ENCODE assay signal across 6 cellular contexts in genomic region chr11:64595922-64596321, GRCh38. TPM values are rescaled to one million over a fixed set of nuclear protein-coding genes. Genes with fewer than 3 reads are reported as not detected.
"Had no signal": no experiment of that assay in that cellular context is flagged by ENCODE, and none has a peak within 500 bp of the region (broad histone marks: within the 10 kb centered on the region; RNA-seq: fewer than 3 reads in every experiment).

No MANE protein-coding gene starts in this region.

RNA-seq across cellular contexts. Expression of gene SLC22A12, which starts 4.9 kb away (rescaled TPM):
- total RNA-seq: M059J, PC-3, Peyer's patch, Right ventricle myocardium superior, SJSA1 had no signal
- polyA plus RNA-seq: SK-N-SH had no signal

RNA-seq across cellular contexts. Expression of gene SLC22A11, which starts 40.2 kb away (rescaled TPM):
- total RNA-seq: M059J, PC-3, Peyer's patch, Right ventricle myocardium superior, SJSA1 had no signal
- polyA plus RNA-seq: SK-N-SH had no signal
